ENCODE assay signal across 8 cellular contexts in genomic region chr9:131679261-131680020, GRCh38.
DNase-seq lines count a peak whose midpoint lies in the region; ATAC-seq and TF ChIP-seq lines count a peak whose summit lies in the region.

No MANE protein-coding gene starts in this region.

- peaks cover 70 to 73% of the 10 kb centered on the region in 2 donors for H3K4me1 Mint-ChIP-seq in natural killer cell treated with Interleukin-12 subunit alpha and Interleukin-12 subunit beta and Interleukin-15 and Interleukin-18, amount 100 ng/mL, for 72 hours (ENCODE audit: low read depth in 2 of 2)

- DNase-seq in effector memory CD4-positive, alpha-beta T cell = no peak
- no peak for DNase-seq in natural killer cell treated with Interleukin-12 subunit alpha and Interleukin-12 subunit beta and Interleukin-15 and Interleukin-18, amount 100 ng/mL, for 72 hours (ENCODE audit: low spot score)
- DNase-seq in HuH-7 (ENCODE audit: low spot score) = no peak
- DNase-seq in stimulated activated CD4-positive, alpha-beta T cell treated with anti-CD3 and anti-CD28 coated beads, Interleukin-4, amount 100 ng/mL, for 4 hours = no peak
- no peak for DNase-seq in RKO (ENCODE audit: low spot score)

- no peaks in the 10 kb centered on the region for H3K27me3 ChIP-seq in BLaER1 treated with 17β-estradiol and CSF1 and Interleukin-3, amounts not matched to agents 10 nM and 100 nM
- H3K27me3 ChIP-seq in OCI-LY1 (ENCODE audit: insufficient read depth, low read length) = no peaks in the 10 kb centered on the region
- no peaks in the 10 kb centered on the region for H3K27me3 ChIP-seq in effector memory CD4-positive, alpha-beta T cell (replicated peaks; ENCODE audit: control insufficient read depth, insufficient read depth, low read length, poor library complexity, severe bottlenecking)

- H3K36me3 Mint-ChIP-seq in natural killer cell treated with Interleukin-12 subunit alpha and Interleukin-12 subunit beta and Interleukin-15 and Interleukin-18, amount 100 ng/mL, for 72 hours = no peaks in the 10 kb centered on the region

- H3K9me3 Mint-ChIP-seq in natural killer cell treated with Interleukin-12 subunit alpha and Interleukin-12 subunit beta and Interleukin-15 and Interleukin-18, amount 100 ng/mL, for 72 hours = no peaks in the 10 kb centered on the region

- no peaks in the 10 kb centered on the region for H3K9me2 ChIP-seq in OCI-LY1 (ENCODE audit: low read depth, low read length)

- peak overlapping the region in 9 of 11 experiments; percentile 27 to 86 (median 78); a peak in 14 of 22 replicates for H3K9ac ChIP-seq in BLaER1 treated with 17β-estradiol and CSF1 and Interleukin-3, amounts not matched to agents 10 nM and 100 nM
- H3K9ac ChIP-seq in OCI-LY1 (ENCODE audit: low read length) = peak overlapping the region; percentile 54; the same call in 1 of the 2 replicates

- peak overlapping the region; percentile 89 to 98 (median 95) for H3K4me2 ChIP-seq in BLaER1 treated with 17β-estradiol and CSF1 and Interleukin-3, amounts not matched to agents 10 nM and 100 nM
- peak overlapping the region; percentile 88; the same call in 1 of the 2 replicates for H3K4me2 ChIP-seq in OCI-LY1 (ENCODE audit: low read length)

- peaks cover 0 to 24% (median 11%) of the 10 kb centered on the region in 11 experiments; a peak in 16 of 22 replicates for H3K9me3 ChIP-seq in BLaER1 treated with 17β-estradiol and CSF1 and Interleukin-3, amounts not matched to agents 10 nM and 100 nM (replicated peaks in 1 of 11)
- H3K9me3 ChIP-seq in OCI-LY1 (ENCODE audit: low read length) = no peaks in the 10 kb centered on the region
- H3K9me3 ChIP-seq in effector memory CD4-positive, alpha-beta T cell (ENCODE audit: control insufficient read depth, low read length) = no peaks in the 10 kb centered on the region

- peak overlapping the region; percentile 81 for H3K4me3 Mint-ChIP-seq in natural killer cell treated with Interleukin-12 subunit alpha and Interleukin-12 subunit beta and Interleukin-15 and Interleukin-18, amount 100 ng/mL, for 72 hours

- H3K27ac ChIP-seq in BLaER1 treated with 17β-estradiol and CSF1 and Interleukin-3, amounts not matched to agents 10 nM and 100 nM = peak overlapping the region; percentile 78 to 93 (median 87)
- H3K27ac ChIP-seq in OCI-LY1 (ENCODE audit: low read depth, low read length, poor library complexity, severe bottlenecking) = peak overlapping the region; percentile 98
- peak overlapping the region; percentile 96 for H3K27ac ChIP-seq in effector memory CD4-positive, alpha-beta T cell (ENCODE audit: insufficient read depth, low read length, poor library complexity, severe bottlenecking)

- no peak overlapping the region for H2AFZ ChIP-seq in OCI-LY1 (ENCODE audit: low read length)

- H3K4me3 ChIP-seq in BLaER1 treated with 17β-estradiol and CSF1 and Interleukin-3, amounts not matched to agents 10 nM and 100 nM = peak overlapping the region in 2 of 10 experiments; percentile 5 to 9; a peak in 1 of 20 replicates
- H3K4me3 ChIP-seq in OCI-LY1 (ENCODE audit: low read depth, low read length, poor library complexity, severe bottlenecking) = no peak overlapping the region
- H3K4me3 ChIP-seq in effector memory CD4-positive, alpha-beta T cell (ENCODE audit: insufficient read depth, low read depth, low read length, poor library complexity, severe bottlenecking) = no peak overlapping the region

- peaks cover 12% of the 10 kb centered on the region for H3F3A ChIP-seq in OCI-LY1 (ENCODE audit: insufficient read depth, low read length)

- peaks cover 7 to 94% (median 28%) of the 10 kb centered on the region in 11 experiments; a peak in 16 of 22 replicates for H4K20me1 ChIP-seq in BLaER1 treated with 17β-estradiol and CSF1 and Interleukin-3, amounts not matched to agents 10 nM and 100 nM
- no peaks in the 10 kb centered on the region for H4K20me1 ChIP-seq in OCI-LY1 (ENCODE audit: insufficient read depth, low read length)

- H3K27me3 Mint-ChIP-seq in natural killer cell treated with Interleukin-12 subunit alpha and Interleukin-12 subunit beta and Interleukin-15 and Interleukin-18, amount 100 ng/mL, for 72 hours = no peaks in the 10 kb centered on the region

- no peak for ATAC-seq in natural killer cell treated with Interleukin-12 subunit alpha and Interleukin-12 subunit beta and Interleukin-15 and Interleukin-18, amount 100 ng/mL, for 72 hours
- no peak for ATAC-seq in HG03378 (IDR thresholded peaks at IDR 0.05; ENCODE audit: unreplicated experiment)

- H3K36me3 ChIP-seq in BLaER1 treated with 17β-estradiol and CSF1 and Interleukin-3, amounts not matched to agents 10 nM and 100 nM = peaks cover 0 to 20% (median 6%) of the 10 kb centered on the region in 11 experiments; a peak in 11 of 22 replicates
- H3K36me3 ChIP-seq in OCI-LY1 (ENCODE audit: insufficient read depth, low read length) = peaks cover 16% of the 10 kb centered on the region
- H3K36me3 ChIP-seq in effector memory CD4-positive, alpha-beta T cell (ENCODE audit: control insufficient read depth, insufficient read depth, low read length) = no peaks in the 10 kb centered on the region

- TF ChIP-seq CTCF in OCI-LY1 (IDR thresholded peaks at IDR 0.05; ENCODE audit: low read length) = no peak

- peaks cover 31% of the 10 kb centered on the region for H3K79me2 ChIP-seq in OCI-LY1 (ENCODE audit: insufficient read depth, low read length)

- peak overlapping the region; percentile 94 to 95 for H3K27ac Mint-ChIP-seq in natural killer cell treated with Interleukin-12 subunit alpha and Interleukin-12 subunit beta and Interleukin-15 and Interleukin-18, amount 100 ng/mL, for 72 hours

- H3K4me1 ChIP-seq in BLaER1 treated with 17β-estradiol and CSF1 and Interleukin-3, amounts not matched to agents 10 nM and 100 nM = peaks cover 79 to 97% (median 88%) of the 10 kb centered on the region in 10 experiments
- peaks cover 41% of the 10 kb centered on the region for H3K4me1 ChIP-seq in OCI-LY1 (ENCODE audit: insufficient read depth, low read length, severe bottlenecking)
- peaks cover 48% of the 10 kb centered on the region for H3K4me1 ChIP-seq in effector memory CD4-positive, alpha-beta T cell (ENCODE audit: control insufficient read depth, insufficient read depth, low read length, poor library complexity, severe bottlenecking)
